ENCODE assay signal across 18 cellular contexts in genomic region chr10:21130683-21131442, GRCh38.
"Had no signal": no experiment of that assay in that cellular context is flagged by ENCODE, and none has a peak within 500 bp of the region (broad histone marks: within the 10 kb centered on the region; RNA-seq: fewer than 3 reads in every experiment).

No MANE protein-coding gene starts in this region.

- H3K36me3 ChIP-seq: prostate gland, spleen had no signal

- H3K4me2 ChIP-seq: hepatocyte had no signal

- H3K27ac ChIP-seq: coronary artery, hepatocyte, parathyroid adenoma, prostate gland, spleen had no signal

- H3K9me3 ChIP-seq: prostate gland, spleen had no signal

- H3K4me1 ChIP-seq: prostate gland, spleen had no signal

- DNase-seq: dorsolateral prefrontal cortex; effector CD8-positive, alpha-beta T cell; foreskin melanocyte; head of caudate nucleus; mesendoderm; naive B cell; occipital lobe; retina; spleen; stimulated activated CD4-positive, alpha-beta T cell treated with anti-CD3 and anti-CD28 coated beads, Interleukin-15, amount 100 ng/mL, for 24 hours; stimulated activated CD4-positive, alpha-beta T cell treated with anti-CD3 and anti-CD28 coated beads, Interleukin-2, amount 100 ng/mL, for 24 hours; stimulated activated naive CD4-positive, alpha-beta T cell; trophoblast cell had no signal

- H3K4me3 ChIP-seq: coronary artery, dorsolateral prefrontal cortex, hepatocyte, prostate gland, spleen had no signal

- H3K27me3 ChIP-seq: dorsolateral prefrontal cortex, hepatocyte had no signal

- ATAC-seq: sciatic nerve had no signal
